Comparison of ENCODE assay signal across 8 cellular contexts in the genomic region with DNA sequence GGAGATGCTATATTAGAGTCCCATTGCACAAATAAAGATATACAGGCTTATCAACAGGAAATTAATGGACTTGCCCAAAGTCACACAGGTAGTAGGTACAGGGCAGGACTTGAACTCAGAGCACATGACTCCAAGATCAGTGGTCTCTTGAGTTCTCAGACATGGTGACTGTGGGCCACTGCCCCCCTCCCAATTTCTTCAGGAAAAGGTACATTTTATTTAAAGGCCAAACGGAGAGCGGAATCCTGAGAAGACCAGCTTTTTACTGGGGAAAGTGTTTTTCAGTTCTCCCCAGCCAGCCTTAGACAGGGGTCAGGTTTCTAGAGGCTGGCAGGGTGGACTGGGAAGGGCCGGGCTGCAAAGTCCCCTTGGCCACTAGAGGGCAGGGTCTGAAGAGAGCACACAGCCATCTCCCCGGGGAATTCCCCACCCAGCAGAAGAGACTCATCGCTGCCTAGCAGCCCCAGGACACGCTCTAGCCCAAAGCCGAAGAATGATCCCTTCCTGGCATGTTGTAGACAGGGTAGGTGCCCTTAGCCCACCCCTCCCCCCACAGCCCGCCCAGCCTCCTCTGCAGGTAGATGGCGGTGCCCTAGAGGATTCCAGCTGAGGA. TPM values are rescaled to one million over a fixed set of nuclear protein-coding genes. Genes with fewer than 3 reads are reported as not detected.
DNase-seq lines count a peak whose midpoint lies in the region; ATAC-seq lines count a peak whose summit lies in the region.

No MANE protein-coding gene starts in this region.

- CTCF ChIA-PET in activated CD8-positive, alpha-beta memory T cell treated with anti-CD3 and anti-CD28 coated beads, Interleukin-2, amount 10 ng/mL, durations not matched to agents 7 days and 5 days (lab: Charles Lee) = interaction anchor here (0.9 to 1.9 kb wide), 16 partner anchors 8 to 264 kb away, joined by 3 to 7 read pairs (median 4); no protein-coding TSS in a partner anchor

- H3K27ac Mint-ChIP-seq in CD4-positive, CD25-positive, alpha-beta regulatory T cell = no peak overlapping the region
- H3K27ac Mint-ChIP-seq in activated CD8-positive, alpha-beta memory T cell treated with anti-CD3 and anti-CD28 coated beads, Interleukin-2, amount 10 ng/mL, durations not matched to agents 7 days and 5 days = no peak overlapping the region
- peak overlapping the region in 1 of 6 donors; percentile 72 for H3K27ac Mint-ChIP-seq in naive B cell

- H3K9me3 Mint-ChIP-seq in CD4-positive, CD25-positive, alpha-beta regulatory T cell = peaks cover 0 to 2% (median 0%) of the 10 kb centered on the region in 7 donors
- H3K9me3 Mint-ChIP-seq in activated CD8-positive, alpha-beta memory T cell treated with anti-CD3 and anti-CD28 coated beads, Interleukin-2, amount 10 ng/mL, durations not matched to agents 7 days and 5 days (ENCODE audit: low read depth) = no peaks in the 10 kb centered on the region
- H3K9me3 Mint-ChIP-seq in naive B cell = no peaks in the 10 kb centered on the region

- H3K36me3 ChIP-seq in CD4-positive, CD25-positive, alpha-beta regulatory T cell (ENCODE audit: control insufficient read depth, insufficient read depth, low read length) = no peaks in the 10 kb centered on the region

- ATAC-seq in CD4-positive, CD25-positive, alpha-beta regulatory T cell (ENCODE audit: low read depth in 2 of 2) = peak; percentile 93 to 95
- peak; percentile 98 for ATAC-seq in GM19351 (IDR thresholded peaks at IDR 0.05; ENCODE audit: unreplicated experiment)
- ATAC-seq in HG03520 (IDR thresholded peaks at IDR 0.05; ENCODE audit: unreplicated experiment) = peak; percentile 85
- peak; percentile 100 for ATAC-seq in activated CD8-positive, alpha-beta memory T cell treated with anti-CD3 and anti-CD28 coated beads, Interleukin-2, amount 10 ng/mL, durations not matched to agents 7 days and 5 days
- peak; percentile 85 to 96 for ATAC-seq in naive B cell (ENCODE audit: low read depth in 2 of 2)

- H3K4me1 ChIP-seq in CD4-positive, CD25-positive, alpha-beta regulatory T cell (ENCODE audit: control insufficient read depth, insufficient read depth, low read length, poor library complexity, severe bottlenecking) = peaks cover 10% of the 10 kb centered on the region

- peak overlapping the region in 1 of 4 donors; percentile 20 for H3K4me3 Mint-ChIP-seq in CD4-positive, CD25-positive, alpha-beta regulatory T cell
- H3K4me3 Mint-ChIP-seq in activated CD8-positive, alpha-beta memory T cell treated with anti-CD3 and anti-CD28 coated beads, Interleukin-2, amount 10 ng/mL, durations not matched to agents 7 days and 5 days = no peak overlapping the region
- H3K4me3 Mint-ChIP-seq in naive B cell = no peak overlapping the region

- DNase-seq in CD4-positive, CD25-positive, alpha-beta regulatory T cell = peak; percentile 61 to 82 (median 72)
- DNase-seq in NCI-H82 treated with DMSO at 0.1 percent for 48 hours (lab: John Stamatoyannopoulos, UW; ENCODE audit: unreplicated experiment) (peak; percentile 66), epidermal melanocyte (ENCODE audit: insufficient read length, low spot score) (peak; percentile 65), naive B cell (peak; percentile 62)
- DNase-seq in activated CD8-positive, alpha-beta memory T cell treated with anti-CD3 and anti-CD28 coated beads, Interleukin-2, amount 10 ng/mL, durations not matched to agents 7 days and 5 days = peak; percentile 85
- peak; percentile 52 to 79 for DNase-seq in stimulated activated CD8-positive, alpha-beta memory T cell treated with anti-CD3 and anti-CD28 coated beads, Interleukin-7, amount 100 ng/mL, for 48 hours (ENCODE audit: extremely low read depth in 1 of 2, low read depth in 1 of 2)

- no peak overlapping the region for H3K4me3 ChIP-seq in CD4-positive, CD25-positive, alpha-beta regulatory T cell (ENCODE audit: low read depth, low read length)

- peaks cover 20 to 29% (median 22%) of the 10 kb centered on the region in 4 donors for H3K4me1 Mint-ChIP-seq in CD4-positive, CD25-positive, alpha-beta regulatory T cell
- H3K4me1 Mint-ChIP-seq in activated CD8-positive, alpha-beta memory T cell treated with anti-CD3 and anti-CD28 coated beads, Interleukin-2, amount 10 ng/mL, durations not matched to agents 7 days and 5 days = peaks cover 33% of the 10 kb centered on the region
- H3K4me1 Mint-ChIP-seq in naive B cell = peaks cover 0 to 7% (median 5%) of the 10 kb centered on the region in 3 donors

- no peaks in the 10 kb centered on the region for H3K9me3 ChIP-seq in CD4-positive, CD25-positive, alpha-beta regulatory T cell (ENCODE audit: control insufficient read depth in 2 of 2, low read length in 2 of 2)

- H3K27me3 ChIP-seq in CD4-positive, CD25-positive, alpha-beta regulatory T cell (ENCODE audit: control insufficient read depth, insufficient read depth, low read length) = no peaks in the 10 kb centered on the region

- H3K27me3 Mint-ChIP-seq in CD4-positive, CD25-positive, alpha-beta regulatory T cell = no peaks in the 10 kb centered on the region
- H3K27me3 Mint-ChIP-seq in activated CD8-positive, alpha-beta memory T cell treated with anti-CD3 and anti-CD28 coated beads, Interleukin-2, amount 10 ng/mL, durations not matched to agents 7 days and 5 days = no peaks in the 10 kb centered on the region
- H3K27me3 Mint-ChIP-seq in naive B cell = peaks cover 0 to 8% (median 0%) of the 10 kb centered on the region in 3 donors

- no peak overlapping the region for H3K27ac ChIP-seq in CD4-positive, CD25-positive, alpha-beta regulatory T cell (ENCODE audit: insufficient read depth, low read length, poor library complexity, severe bottlenecking)

- H3K36me3 Mint-ChIP-seq in CD4-positive, CD25-positive, alpha-beta regulatory T cell = peaks cover 27% of the 10 kb centered on the region
- H3K36me3 Mint-ChIP-seq in activated CD8-positive, alpha-beta memory T cell treated with anti-CD3 and anti-CD28 coated beads, Interleukin-2, amount 10 ng/mL, durations not matched to agents 7 days and 5 days = peaks cover 18% of the 10 kb centered on the region
- peaks cover 11 to 23% of the 10 kb centered on the region in 2 donors for H3K36me3 Mint-ChIP-seq in naive B cell

RNA-seq across cellular contexts. Expression of a gene that starts 29.7 kb away (rescaled TPM):
- total RNA-seq in CD4-positive, CD25-positive, alpha-beta regulatory T cell = 12.8 TPM
- 10 to 100 TPM in 3 of 4 donors, 1 to 10 TPM in 1; 8.9 to 18.5 (median 11.6) TPM for polyA plus RNA-seq in CD4-positive, CD25-positive, alpha-beta regulatory T cell
- total RNA-seq in activated CD8-positive, alpha-beta memory T cell treated with anti-CD3 and anti-CD28 coated beads, Interleukin-2, amount 10 ng/mL, durations not matched to agents 7 days and 5 days = 10 to 100 TPM; 11.2 to 20.3 TPM
- 1 to 10 TPM in 5 of 6 donors, not detected in 1; 3.4 to 8.9 (median 5.6) TPM for polyA plus RNA-seq in naive B cell (ENCODE audit: low read depth in 6 of 6)
